Comparison of ENCODE assay signal across 25 cellular contexts in genomic region chr6:44590471-44590870, GRCh38.
"Had no signal": no experiment of that assay in that cellular context is flagged by ENCODE, and none has a peak within 500 bp of the region (broad histone marks: within the 10 kb centered on the region; RNA-seq: fewer than 3 reads in every experiment).

No MANE protein-coding gene starts in this region.

- ATAC-seq: foreskin keratinocyte, gastroesophageal sphincter, heart left ventricle, left cardiac atrium, left lung, left ventricle myocardium superior had no signal

- H2AFZ ChIP-seq: hepatocyte had no signal

- H3K27ac Mint-ChIP-seq: immature natural killer cell, memory B cell had no signal

- H3K27me3 ChIP-seq: dorsolateral prefrontal cortex, esophagus muscularis mucosa, foreskin keratinocyte, gastroesophageal sphincter, heart left ventricle, hepatocyte, left lung had no signal

- H3K4me3 ChIP-seq: coronary artery, dorsolateral prefrontal cortex, esophagus muscularis mucosa, gastroesophageal sphincter, heart left ventricle, hepatocyte, left lung, lung had no signal

- H3K4me1 Mint-ChIP-seq: immature natural killer cell, memory B cell had no signal

- H3K36me3 Mint-ChIP-seq: immature natural killer cell, memory B cell had no signal

- H3K9me3 Mint-ChIP-seq: memory B cell had no signal

- H3K36me3 ChIP-seq: esophagus muscularis mucosa, gastroesophageal sphincter, heart left ventricle, left lung had no signal

- H3K4me2 ChIP-seq: hepatocyte had no signal

- H3K79me2 ChIP-seq: hepatocyte had no signal

- H3K27ac ChIP-seq: coronary artery, dorsolateral prefrontal cortex, esophagus muscularis mucosa, foreskin keratinocyte, gastroesophageal sphincter, heart left ventricle, hepatocyte, left lung had no signal

- H3K9me3 ChIP-seq: esophagus muscularis mucosa had no signal

- H3K4me3 Mint-ChIP-seq: immature natural killer cell, memory B cell had no signal

- H3K4me1 ChIP-seq: esophagus muscularis mucosa, foreskin keratinocyte, gastroesophageal sphincter, heart left ventricle, left lung had no signal

- FAIRE-seq: colon, endothelial cell of umbilical vein, frontal cortex, kidney had no signal

- DNase-seq: dermis blood vessel endothelial cell; dorsolateral prefrontal cortex; effector CD4-positive, alpha-beta T cell; effector memory CD4-positive, alpha-beta T cell; foreskin keratinocyte; heart left ventricle; hypothalamus; immature natural killer cell; islet precursor cell; kidney; left cardiac atrium; left lung; left ventricle myocardium superior; mammary epithelial cell; mesendoderm; midbrain had no signal
